21 cellular contexts compared by ENCODE assay signal in the genomic region with DNA sequence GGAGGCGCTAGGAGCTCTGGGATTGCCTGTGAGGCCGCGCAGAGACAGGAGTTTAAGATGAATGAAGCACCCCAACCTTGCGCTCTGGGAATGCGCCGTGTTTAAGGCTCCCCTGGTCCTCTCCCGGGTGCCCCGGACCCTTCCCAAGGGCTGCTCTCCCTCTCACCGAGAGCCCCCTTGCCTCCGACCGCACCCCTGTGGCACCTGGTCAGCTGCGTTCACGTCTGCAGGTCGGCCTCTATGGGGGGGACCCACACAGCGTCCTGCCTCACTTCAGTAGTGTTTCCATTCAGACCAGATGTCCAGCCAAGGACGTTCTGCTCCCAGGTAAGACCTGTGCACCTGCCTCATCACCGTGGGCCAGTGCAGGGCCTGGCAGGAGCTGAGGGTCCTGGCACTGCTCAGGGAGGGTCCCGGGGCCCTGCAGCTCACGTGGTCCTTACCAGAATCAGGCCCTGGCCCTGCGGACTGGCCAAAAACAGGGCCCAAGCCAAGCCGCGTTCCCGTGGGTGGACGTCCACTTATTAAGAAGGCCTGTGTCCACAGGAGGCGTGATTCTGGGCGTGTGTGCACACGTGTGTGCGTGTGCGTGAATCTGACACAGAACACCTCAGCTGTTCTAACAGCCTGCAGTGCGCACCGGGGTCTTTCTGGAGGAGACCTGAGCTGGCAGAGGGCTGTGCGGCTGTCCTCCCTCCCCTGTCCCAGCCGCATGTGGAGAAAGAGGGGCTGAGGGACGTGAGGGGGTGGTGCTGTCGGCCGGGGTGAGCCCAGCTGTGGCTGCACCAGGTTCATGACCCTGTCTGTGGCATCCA.
A peak's percentile ranks its signal among the peaks of the same experiment; 100 is the strongest.
DNase-seq lines count a peak whose midpoint lies in the region; ATAC-seq and TF ChIP-seq lines count a peak whose summit lies in the region.
"Had no signal": no experiment of that assay in that cellular context is flagged by ENCODE, and none has a peak within 500 bp of the region (broad histone marks: within the 10 kb centered on the region; RNA-seq: fewer than 3 reads in every experiment).

No MANE protein-coding gene starts in this region.

- H3K4me3 ChIP-seq in RWPE2 (ENCODE audit: severe bottlenecking), result no peak overlapping the region
- H3K4me3 ChIP-seq: body of pancreas had no signal

- H3K36me3 ChIP-seq in RWPE2 (ENCODE audit: low read depth), result no peaks in the 10 kb centered on the region

- CTCF ChIA-PET in activated CD4-positive, alpha-beta T cell treated with anti-CD3 and anti-CD28 coated beads for 36 hours (lab: Charles Lee), result interaction anchor here (0.5 kb wide), 1 partner anchor 106 kb away, joined by 3 read pairs; no protein-coding TSS in a partner anchor

- ATAC-seq in activated CD4-positive, alpha-beta T cell treated with anti-CD3 and anti-CD28 coated beads for 36 hours, result no peak
- no peak for ATAC-seq in RWPE2 (ENCODE audit: low read depth)
- no peak for ATAC-seq in GM21360 (IDR thresholded peaks at IDR 0.05; ENCODE audit: unreplicated experiment)
- no peak for ATAC-seq in HG03521 (IDR thresholded peaks at IDR 0.05; ENCODE audit: unreplicated experiment)
- no peak for ATAC-seq in HG03097 (IDR thresholded peaks at IDR 0.05; ENCODE audit: low FRiP score, unreplicated experiment)
- ATAC-seq: body of pancreas, foreskin keratinocyte had no signal

- H3K4me1 Mint-ChIP-seq in activated CD4-positive, alpha-beta T cell treated with anti-CD3 and anti-CD28 coated beads for 36 hours, result no peaks in the 10 kb centered on the region
- H3K4me1 Mint-ChIP-seq: activated naive CD4-positive, alpha-beta T cell treated with anti-CD3 and anti-CD28 coated beads, Interleukin-2, amount 50 U/mL, for 24 hours; B cell had no signal

- H3K4me3 Mint-ChIP-seq in activated CD4-positive, alpha-beta T cell treated with anti-CD3 and anti-CD28 coated beads for 36 hours, result no peak overlapping the region
- H3K4me3 Mint-ChIP-seq: activated naive CD4-positive, alpha-beta T cell treated with anti-CD3 and anti-CD28 coated beads, Interleukin-2, amount 50 U/mL, for 24 hours; B cell had no signal

- intact Hi-C loops in activated CD4-positive, alpha-beta T cell treated with anti-CD3 and anti-CD28 coated beads for 36 hours (cut with DNase I, micrococcal nuclease), result no loop called here
- intact Hi-C loops in posterior vena cava (cut with DNase I), result no loop called here

- peak; percentile 1 for DNase-seq in activated CD4-positive, alpha-beta T cell treated with anti-CD3 and anti-CD28 coated beads for 36 hours
- no peak for DNase-seq in activated CD4-positive, alpha-beta T cell treated with anti-CD3 and anti-CD28 coated beads for 4 hours
- DNase-seq in RWPE2 (ENCODE audit: low spot score) (peak; percentile 80), iPS-NIHi11 (ENCODE audit: low spot score) (peak; percentile 5), posterior vena cava (ENCODE audit: low spot score) (peak; percentile 75)
- DNase-seq: 8988T, foreskin keratinocyte, GDM1, Kasumi-1, NCI-H1092, NCI-H526, SIG-M5, small intestine had no signal

- H3K27me3 Mint-ChIP-seq in activated CD4-positive, alpha-beta T cell treated with anti-CD3 and anti-CD28 coated beads for 36 hours, result peaks cover 15% of the 10 kb centered on the region

- H3K9me3 ChIP-seq in RWPE2 (ENCODE audit: severe bottlenecking), result no peaks in the 10 kb centered on the region
- H3K9me3 ChIP-seq: body of pancreas had no signal

- no peaks in the 10 kb centered on the region for H3K36me3 Mint-ChIP-seq in activated CD4-positive, alpha-beta T cell treated with anti-CD3 and anti-CD28 coated beads for 36 hours (ENCODE audit: low read depth)
- H3K36me3 Mint-ChIP-seq: activated naive CD4-positive, alpha-beta T cell treated with anti-CD3 and anti-CD28 coated beads, Interleukin-2, amount 50 U/mL, for 24 hours had no signal

- peaks cover 72% of the 10 kb centered on the region for H3K27me3 ChIP-seq in RWPE2 (ENCODE audit: insufficient read depth, poor library complexity, severe bottlenecking)
- H3K27me3 ChIP-seq: body of pancreas, foreskin keratinocyte had no signal

- H3K27ac Mint-ChIP-seq in activated CD4-positive, alpha-beta T cell treated with anti-CD3 and anti-CD28 coated beads for 36 hours, result no peak overlapping the region
- H3K27ac Mint-ChIP-seq: activated naive CD4-positive, alpha-beta T cell treated with anti-CD3 and anti-CD28 coated beads, Interleukin-2, amount 50 U/mL, for 24 hours; B cell had no signal

- TF ChIP-seq CTCF in RWPE2 (IDR thresholded peaks at IDR 0.05; ENCODE audit: poor library complexity, severe bottlenecking), result no peak

- POLR2A ChIA-PET in activated CD4-positive, alpha-beta T cell treated with anti-CD3 and anti-CD28 coated beads for 36 hours (lab: Charles Lee), result no interaction called here

- no peak overlapping the region for H3K27ac ChIP-seq in RWPE2 (ENCODE audit: poor library complexity, severe bottlenecking)
- H3K27ac ChIP-seq: body of pancreas, foreskin keratinocyte, parathyroid adenoma, VCaP had no signal

- H3K4me1 ChIP-seq in RWPE2 (ENCODE audit: insufficient read depth, poor library complexity, severe bottlenecking), result no peaks in the 10 kb centered on the region
- H3K4me1 ChIP-seq: body of pancreas, foreskin keratinocyte, parathyroid adenoma had no signal

- H3K9me3 Mint-ChIP-seq in activated CD4-positive, alpha-beta T cell treated with anti-CD3 and anti-CD28 coated beads for 36 hours (ENCODE audit: low read depth), result no peaks in the 10 kb centered on the region
- H3K9me3 Mint-ChIP-seq: activated naive CD4-positive, alpha-beta T cell treated with anti-CD3 and anti-CD28 coated beads, Interleukin-2, amount 50 U/mL, for 24 hours had no signal

Comparison
In these comparisons a context has a peak if more than half of its experiments do, and no peak if none do; other contexts are left out.
1. DNase-seq: peak in activated CD4-positive, alpha-beta T cell treated with anti-CD3 and anti-CD28 coated beads for 36 hours (single experiment), RWPE2 (single experiment), iPS-NIHi11 (single experiment) and posterior vena cava (single experiment); none in activated CD4-positive, alpha-beta T cell treated with anti-CD3 and anti-CD28 coated beads for 4 hours (0 of 2).